In genomic region chr19:3710265-3710812, GRCh38 we compare ENCODE assay signal across 8 cellular contexts. TPM values are rescaled to one million over a fixed set of nuclear protein-coding genes. Genes with fewer than 3 reads are reported as not detected.
DNase-seq lines count a peak whose midpoint lies in the region; ATAC-seq lines count a peak whose summit lies in the region.

No MANE protein-coding gene starts in this region.

- no peak overlapping the region for H3K27ac ChIP-seq in aorta (ENCODE audit: low read depth in 1 of 2, low read length in 2 of 2)

- H3K4me1 ChIP-seq in aorta (ENCODE audit: control insufficient read depth in 1 of 2, insufficient read depth in 2 of 2, low read length in 2 of 2): no peaks in the 10 kb centered on the region

- H3K27me3 ChIP-seq in aorta (ENCODE audit: control insufficient read depth in 1 of 2, insufficient read depth in 2 of 2, low read length in 1 of 2): no peaks in the 10 kb centered on the region

- DNase-seq in SIG-M5 treated with dmso at 0.1 percent for 504 hours (lab: John Stamatoyannopoulos, UW; ENCODE audit: unreplicated experiment): peak; percentile 43
- no peak for DNase-seq in SIG-M5 (lab: John Stamatoyannopoulos, UW)
- DNase-seq in UCSD-AML1 (lab: John Stamatoyannopoulos, UW; ENCODE audit: unreplicated experiment): peak; percentile 75
- DNase-seq in kidney tubule cell (ENCODE audit: low spot score): peak; percentile 94
- peak; percentile 84 to 92 for DNase-seq in aorta
- DNase-seq in germinal center (ENCODE audit: low spot score): no peak

- H3K4me3 ChIP-seq in aorta (ENCODE audit: low read length in 2 of 2): no peak overlapping the region

- ATAC-seq in aorta (ENCODE audit: low FRiP score) (peak; percentile 39), GM21619 (IDR thresholded peaks at IDR 0.05; ENCODE audit: unreplicated experiment) (no peak), HG03571 (IDR thresholded peaks at IDR 0.05; ENCODE audit: unreplicated experiment) (no peak)

- H3K9me3 ChIP-seq in aorta (ENCODE audit: control insufficient read depth, low read length): no peaks in the 10 kb centered on the region

- intact Hi-C loops in aorta (cut with DNase I): no loop called here

- 44 to 49% methylated on average over 20 of the region's 20 CpGs for WGBS in aorta, 2 donors

- no peaks in the 10 kb centered on the region for H3K36me3 ChIP-seq in aorta (ENCODE audit: control insufficient read depth in 1 of 2, insufficient read depth in 2 of 2, low read length in 1 of 2)

RNA-seq across cellular contexts. Expression of gene TJP3, which starts 2.2 kb away (rescaled TPM):
- under 1 TPM; 0.26 to 0.60 TPM for total RNA-seq in aorta
- polyA plus RNA-seq in aorta: 10 to 100 TPM in 1 of 2 donors, under 1 TPM in 1; 0.84 to 29.2 TPM

RNA-seq across cellular contexts. Expression of gene PIP5K1C, which starts 10.1 kb away (rescaled TPM):
- 10 to 100 TPM; 78.7 to 83.3 TPM for total RNA-seq in aorta
- polyA plus RNA-seq in aorta: 10 to 100 TPM; 25.2 to 26.8 TPM

RNA-seq across cellular contexts. Expression of gene APBA3, which starts 51.2 kb away (rescaled TPM):
- 10 to 100 TPM; 15.7 to 24.3 TPM for total RNA-seq in aorta
- polyA plus RNA-seq in aorta: 10 to 100 TPM in 1 of 2 donors, 1 to 10 TPM in 1; 7.1 to 25.6 TPM

RNA-seq across cellular contexts. Expression of gene MRPL54, which starts 52.1 kb away (rescaled TPM):
- 10 to 100 TPM; 39.6 to 40.7 TPM for total RNA-seq in aorta
- polyA plus RNA-seq in aorta: 100 to 1,000 TPM in 1 of 2 donors, 10 to 100 TPM in 1; 88.7 to 125 TPM

Comparison
In these comparisons a context has a peak if more than half of its experiments do, and no peak if none do; other contexts are left out.
1. DNase-seq: peak in SIG-M5 treated with dmso at 0.1 percent for 504 hours (single experiment), UCSD-AML1 (single experiment), kidney tubule cell (single experiment) and aorta (2 of 2); none in SIG-M5 (single experiment) and germinal center (single experiment).